Comparison of ENCODE assay signal across 21 cellular contexts in the genomic region with DNA sequence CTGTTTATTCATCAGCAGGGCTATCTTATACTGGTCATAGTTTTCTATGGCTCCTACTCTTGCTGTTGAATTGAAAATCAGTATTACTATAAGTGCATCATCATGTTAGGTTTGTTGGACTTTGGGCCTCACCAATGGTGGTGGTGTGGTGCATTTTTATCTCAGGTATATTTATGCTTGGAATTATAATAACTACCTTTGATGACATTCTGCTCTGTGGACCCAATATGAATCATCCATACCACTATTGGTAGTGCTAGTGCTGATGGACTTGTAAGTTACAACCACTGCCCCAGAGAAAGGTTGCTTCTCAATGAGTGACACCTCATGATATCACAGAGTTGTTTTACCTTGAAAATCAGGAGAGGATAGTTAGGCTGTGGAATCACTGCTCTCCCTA. TPM values are rescaled to one million over a fixed set of nuclear protein-coding genes. Genes with fewer than 3 reads are reported as not detected.
"Had no signal": no experiment of that assay in that cellular context is flagged by ENCODE, and none has a peak within 500 bp of the region (broad histone marks: within the 10 kb centered on the region; RNA-seq: fewer than 3 reads in every experiment).

No MANE protein-coding gene starts in this region.

- H3K9me3 ChIP-seq: SJCRH30 had no signal

- H3K4me1 ChIP-seq: SJCRH30 had no signal

- ATAC-seq: SK-N-SH treated with all-trans-retinoic acid at 6 μM for 48 hours had no signal

- DNase-seq: KBM-7, MV-4-11, NCI-H1048, NCI-H1105, NCI-H1417, NCI-H1436 treated with DMSO at 0.1 percent for 48 hours, NCI-H1694, NCI-H187 treated with DMSO at 0.1 percent for 48 hours, NCI-H2029 treated with DMSO at 0.1 percent for 48 hours, NCI-H2171 treated with DMSO at 0.1 percent for 48 hours, NCI-H524, NCI-H526 treated with DMSO at 0.1 percent for 48 hours, NCI-H774, SHP77 treated with DMSO at 0.1 percent for 48 hours, SJCRH30 had no signal

- H3K36me3 ChIP-seq: SJCRH30 had no signal

- H3K27ac ChIP-seq: RWPE1, SJCRH30 had no signal

- H3K4me3 ChIP-seq: SJCRH30 had no signal

RNA-seq across cellular contexts. Expression of a gene that starts 28.0 kb away (rescaled TPM):
- total RNA-seq: HT-29, LHCN-M2, MCF 10A, NCI-H460, SJCRH30 had no signal

RNA-seq across cellular contexts. Expression of a gene that starts 33.1 kb away (rescaled TPM):
- total RNA-seq: HT-29, LHCN-M2, MCF 10A, NCI-H460, SJCRH30 had no signal
